ENCODE assay signal across 8 cellular contexts in genomic region chr11:71447791-71448256, GRCh38. TPM values are rescaled to one million over a fixed set of nuclear protein-coding genes. Genes with fewer than 3 reads are reported as not detected.
DNase-seq lines count a peak whose midpoint lies in the region; ATAC-seq, FAIRE-seq and TF ChIP-seq lines count a peak whose summit lies in the region.

No MANE protein-coding gene starts in this region.

- peaks cover 16% of the 10 kb centered on the region for H3K79me1 ChIP-seq in H1 (ENCODE audit: low read depth, low read length)

- peaks cover 6% of the 10 kb centered on the region; the same call in 1 of the 2 replicates for H3K79me2 ChIP-seq in KMS-11 (ENCODE audit: insufficient read depth, low read depth)
- H3K79me2 ChIP-seq in H1 (ENCODE audit: control insufficient read depth in 1 of 2, insufficient read depth in 2 of 2, low read length in 2 of 2) = peaks cover 0 to 53% of the 10 kb centered on the region in 2 experiments; a peak in 3 of 4 replicates

- H2BK20ac ChIP-seq in H1 (ENCODE audit: low read length) = no peak overlapping the region

- CTCF ChIA-PET in GM10248 (lab: Yijun Ruan, JAX) (interaction anchor here (1.1 to 2.7 kb wide), 4 partner anchors 10 to 128 kb away, joined by 3 to 9 read pairs (median 4); no protein-coding TSS in a partner anchor), H1 (lab: Charles Lee; ENCODE audit: partially characterized antibody) (interaction anchor here (0.9 to 1.8 kb wide), 8 partner anchors 10 to 193 kb away, joined by 3 to 6 read pairs (median 4); no protein-coding TSS in a partner anchor)
- CTCF ChIA-PET in activated CD4-positive, alpha-beta memory T cell treated with anti-CD3 and anti-CD28 coated beads for 36 hours (lab: Charles Lee) = interaction anchor here (0.8 to 2.7 kb wide), 2 partner anchors 116 to 613 kb away, joined by 3 to 7 read pairs; no protein-coding TSS in a partner anchor

- TF ChIP-seq RAD21 in H1 (IDR thresholded peaks at IDR 0.05 in 1 of 2, conservative IDR thresholded peaks at IDR 0.05 in 1 of 2; ENCODE audit: low read depth in 2 of 2, low read length in 2 of 2) = no peak

- no peak overlapping the region for H2AK5ac ChIP-seq in H1 (ENCODE audit: low read depth, low read length)

- H2BK12ac ChIP-seq in H1 (ENCODE audit: low read depth, low read length) = peak overlapping the region; percentile 92; the same call in 1 of the 2 replicates

- no peak overlapping the region for H3K27ac Mint-ChIP-seq in activated CD4-positive, alpha-beta memory T cell treated with anti-CD3 and anti-CD28 coated beads for 36 hours

- peaks cover 5% of the 10 kb centered on the region for H3K9me3 Mint-ChIP-seq in activated CD4-positive, alpha-beta memory T cell treated with anti-CD3 and anti-CD28 coated beads for 36 hours

- H3K4ac ChIP-seq in H1 (replicated peaks; ENCODE audit: insufficient read length, low read depth, low read length) = peak overlapping the region; percentile 6

- peak overlapping the region; percentile 95 for H4K5ac ChIP-seq in H1 (ENCODE audit: insufficient read length, low read depth, low read length)

- peaks cover 18% of the 10 kb centered on the region for H3K23me2 ChIP-seq in H1 (ENCODE audit: low read depth, low read length)

- H3K4me3 Mint-ChIP-seq in activated CD4-positive, alpha-beta memory T cell treated with anti-CD3 and anti-CD28 coated beads for 36 hours = peak overlapping the region; percentile 94

- H3K9ac ChIP-seq in KMS-11 (peak overlapping the region; percentile 86; the same call in 1 of the 2 replicates), H1 (replicated peaks in 1 of 4; ENCODE audit: extremely low read depth in 1 of 4, low read depth in 3 of 4, low read length in 3 of 4) (peak overlapping the region in 3 of 4 experiments; percentile 49 to 63 (median 49); a peak in 6 of 7 replicates), mucosa of rectum (ENCODE audit: low read depth in 1 of 2, low read length in 2 of 2) (peak overlapping the region; percentile 90 to 95)

- peak overlapping the region; percentile 97; the same call in 1 of the 2 replicates for H2BK15ac ChIP-seq in H1 (ENCODE audit: low read length)

- peak overlapping the region; percentile 84 for H2AFZ ChIP-seq in KMS-11 (ENCODE audit: low read depth)
- no peak overlapping the region for H2AFZ ChIP-seq in H1 (ENCODE audit: low read length)

- FAIRE-seq in H1 (lab: Jason Lieb, UNC) = no peak

- H3K27ac ChIP-seq in KMS-11 (no peak overlapping the region), H1 (ENCODE audit: low read depth, low read length) (peak overlapping the region; percentile 76), mucosa of rectum (ENCODE audit: low read depth in 2 of 2, low read length in 2 of 2) (peak overlapping the region; percentile 68), thyroid gland (peak overlapping the region in 2 of 3 donors; percentile 47 to 71)

- DNase-seq in GM10248 (ENCODE audit: extremely low spot score) (peak; percentile 57), H1 (ENCODE audit: low read depth in 1 of 2, low spot score in 2 of 2) (peak in 1 of 2 experiments; percentile 83), thyroid gland (peak; percentile 33 to 50), putamen (ENCODE audit: low spot score) (no peak)
- DNase-seq in activated CD4-positive, alpha-beta memory T cell treated with anti-CD3 and anti-CD28 coated beads for 36 hours = peak; percentile 56

- WGBS in H1 (ENCODE audit: extremely low coverage in 1 of 2, insufficient coverage in 1 of 2, insufficient read length in 1 of 2, insufficient replicate concordance in 2 of 2, low coverage in 1 of 2, low lambda C conversion rate in 2 of 2, missing lambda C conversion rate in 1 of 2), 2 experiments = 2% methylated on average over 27 of the region's 31 CpGs; no CpG with 5 or more reads in 1 of the 2 experiments
- 9 to 11% methylated on average over 6 to 11 of the region's 31 CpGs for WGBS in thyroid gland, 2 donors

- H2BK120ac ChIP-seq in H1 (replicated peaks; ENCODE audit: low read depth, low read length) = no peak overlapping the region

- intact Hi-C loops in activated CD4-positive, alpha-beta memory T cell treated with anti-CD3 and anti-CD28 coated beads for 36 hours (cut with micrococcal nuclease) = loop anchor here (2.0 to 10.0 kb wide), 2 partner anchors 97 to 339 kb away; partner anchors contain the start of gene KRTAP5-9
- intact Hi-C loops in thyroid gland (cut with DNase I) = no loop called here

- H3K9me3 ChIP-seq in H1 (ENCODE audit: insufficient read depth in 2 of 2, low read depth in 1 of 2, low read length in 1 of 2) (no peaks in the 10 kb centered on the region), mucosa of rectum (ENCODE audit: control insufficient read depth in 2 of 2, low read length in 2 of 2) (no peaks in the 10 kb centered on the region), thyroid gland (no peaks in the 10 kb centered on the region)

- peak overlapping the region; percentile 99 for H2BK5ac ChIP-seq in H1 (ENCODE audit: low read depth, low read length)

- no peak for TF ChIP-seq CTCF in GM10248 (IDR thresholded peaks at IDR 0.05; ENCODE audit: control extremely low read depth, extremely low read depth, low read depth, missing control alignments)
- no peak for TF ChIP-seq CTCF in KMS-11 (conservative IDR thresholded peaks at IDR 0.05; ENCODE audit: low read depth, low read length)
- no peak for TF ChIP-seq CTCF in H1 (IDR thresholded peaks at IDR 0.05; ENCODE audit: control extremely low read depth in 1 of 3, insufficient read depth in 1 of 3, low read depth in 1 of 3, low read length in 3 of 3)
- TF ChIP-seq CTCF in thyroid gland (IDR thresholded peaks at IDR 0.05) = no peak

- H3K27me3 ChIP-seq in KMS-11 (ENCODE audit: insufficient read depth, low read depth) = no peaks in the 10 kb centered on the region
- no peaks in the 10 kb centered on the region for H3K27me3 ChIP-seq in H1 (replicated peaks in 1 of 4; ENCODE audit: control insufficient read depth in 3 of 4, extremely low read depth in 1 of 4, insufficient read depth in 3 of 4, low read length in 3 of 4)
- no peaks in the 10 kb centered on the region for H3K27me3 ChIP-seq in mucosa of rectum (ENCODE audit: control insufficient read depth in 2 of 2, insufficient read depth in 2 of 2, low read length in 2 of 2)
- H3K27me3 ChIP-seq in thyroid gland = no peaks in the 10 kb centered on the region

- H3K4me3 ChIP-seq in KMS-11 (IDR thresholded peaks at IDR 0.05; ENCODE audit: insufficient read depth, low read depth, low read length) = no peak overlapping the region
- peak overlapping the region; percentile 77 to 98 (median 91) for H3K4me3 ChIP-seq in H1 (ENCODE audit: extremely low read depth in 1 of 4, insufficient read depth in 2 of 4, low read depth in 3 of 4, low read length in 4 of 4)
- peak overlapping the region; percentile 84 to 95 for H3K4me3 ChIP-seq in mucosa of rectum (ENCODE audit: low read length in 2 of 2)
- peak overlapping the region; percentile 27 to 66 (median 59) for H3K4me3 ChIP-seq in thyroid gland (replicated peaks in 1 of 3)

- no peak overlapping the region for H3K23ac ChIP-seq in H1 (ENCODE audit: insufficient read length)

- H4K20me1 ChIP-seq in KMS-11 (ENCODE audit: insufficient read depth) (no peaks in the 10 kb centered on the region), H1 (replicated peaks in 1 of 2; ENCODE audit: control insufficient read depth in 1 of 2, insufficient read depth in 2 of 2, low read length in 2 of 2) (peaks cover 5 to 22% of the 10 kb centered on the region in 2 experiments)

- no peak overlapping the region for H3K14ac ChIP-seq in H1 (ENCODE audit: insufficient read length)

- H3K36me3 ChIP-seq in KMS-11 (ENCODE audit: insufficient read depth) (no peaks in the 10 kb centered on the region; the same call in 1 of the 2 replicates), H1 (ENCODE audit: control insufficient read depth in 2 of 4, insufficient read depth in 4 of 4, low read length in 3 of 4) (peaks cover 17 to 45% (median 28%) of the 10 kb centered on the region in 4 experiments), mucosa of rectum (ENCODE audit: control insufficient read depth in 2 of 2, insufficient read depth in 2 of 2, low read length in 2 of 2) (peaks cover 8 to 12% of the 10 kb centered on the region in 2 donors), thyroid gland (no peaks in the 10 kb centered on the region)

- H3K27me3 Mint-ChIP-seq in activated CD4-positive, alpha-beta memory T cell treated with anti-CD3 and anti-CD28 coated beads for 36 hours = no peaks in the 10 kb centered on the region

- no peak for ATAC-seq in GM21825 (IDR thresholded peaks at IDR 0.05; ENCODE audit: unreplicated experiment)

- H3K36me3 Mint-ChIP-seq in activated CD4-positive, alpha-beta memory T cell treated with anti-CD3 and anti-CD28 coated beads for 36 hours = peaks cover 48% of the 10 kb centered on the region

- peak overlapping the region; percentile 99 for H4K91ac ChIP-seq in H1 (replicated peaks; ENCODE audit: insufficient read length, low read length)

- H3K4me2 ChIP-seq in KMS-11 = peak overlapping the region; percentile 91
- peak overlapping the region; percentile 75 for H3K4me2 ChIP-seq in H1 (ENCODE audit: insufficient read depth in 1 of 2, low read depth in 2 of 2, low read length in 2 of 2)

- H3K56ac ChIP-seq in H1 (replicated peaks; ENCODE audit: insufficient read length, low read depth, low read length) = peak overlapping the region; percentile 95

- TF ChIP-seq EP300 in H1 (IDR thresholded peaks at IDR 0.05; ENCODE audit: borderline replicate concordance in 1 of 2, low read depth in 2 of 2, low read length in 2 of 2) = no peak

- peak overlapping the region; percentile 99 for H3K18ac ChIP-seq in H1 (ENCODE audit: extremely low read depth, low read length)

- peaks cover 51% of the 10 kb centered on the region for H3K4me1 Mint-ChIP-seq in activated CD4-positive, alpha-beta memory T cell treated with anti-CD3 and anti-CD28 coated beads for 36 hours (ENCODE audit: low read depth)

- no peak for TF ChIP-seq POLR2A in H1 (IDR thresholded peaks at IDR 0.05; ENCODE audit: control extremely low read depth in 1 of 2, low read depth in 2 of 2, low read length in 2 of 2)
- TF ChIP-seq POLR2A in thyroid gland (IDR thresholded peaks at IDR 0.05) = no peak

- H3K4me1 ChIP-seq in KMS-11 (ENCODE audit: low read depth, poor library complexity, severe bottlenecking) = peaks cover 15% of the 10 kb centered on the region
- H3K4me1 ChIP-seq in H1 (replicated peaks in 1 of 4; ENCODE audit: control insufficient read depth in 3 of 4, insufficient read depth in 4 of 4, low read length in 3 of 4) = peaks cover 3 to 16% (median 9%) of the 10 kb centered on the region in 4 experiments; a peak in 5 of 7 replicates
- peaks cover 11 to 20% of the 10 kb centered on the region in 2 donors for H3K4me1 ChIP-seq in mucosa of rectum (ENCODE audit: control insufficient read depth in 2 of 2, insufficient read depth in 2 of 2, low read length in 2 of 2)
- peaks cover 12 to 24% of the 10 kb centered on the region in 2 donors for H3K4me1 ChIP-seq in thyroid gland

- H4K8ac ChIP-seq in H1 (ENCODE audit: extremely low read depth, insufficient read depth, low read length) = no peak overlapping the region

- POLR2A ChIA-PET in GM10248 (lab: Yijun Ruan, JAX) (interaction anchor here (0.8 kb wide), 1 partner anchor 1183 kb away, joined by 3 read pairs; no protein-coding TSS in a partner anchor), H1 (lab: Charles Lee; ENCODE audit: partially characterized antibody) (interaction anchor here (1.5 to 2.2 kb wide), 6 partner anchors 9 to 29 kb away, joined by 3 to 6 read pairs (median 4); no protein-coding TSS in a partner anchor)
- POLR2A ChIA-PET in activated CD4-positive, alpha-beta memory T cell treated with anti-CD3 and anti-CD28 coated beads for 36 hours (lab: Charles Lee) = no interaction called here

RNA-seq across cellular contexts. Expression of gene DHCR7, which starts 0.4 kb away (rescaled TPM):
- total RNA-seq in activated CD4-positive, alpha-beta memory T cell treated with anti-CD3 and anti-CD28 coated beads for 36 hours = 10 to 100 TPM; 61.4 to 63.5 TPM
- total RNA-seq in H1 (2021; fragmentation: NEBNext Ultra II Directional; extraction: Animal tissue kit (Norgen Biotek cat#: 25700)) = 144 and 148 TPM in 2 replicates
- polyA plus RNA-seq in H1 (2011; rRNA removed) = 157 and 196 TPM in 2 replicates
- 108 TPM for polyA plus RNA-seq in H1 (2011; cell fraction: cytosol; rRNA removed)
- polyA plus RNA-seq in H1 (2011; cell fraction: nucleus; rRNA removed) = 185 TPM
- 120 to 136 TPM (median 129 TPM) in 4 replicates for polyA plus RNA-seq in H1 (2012, experiment 1 of 2)
- 170 TPM for polyA plus RNA-seq in H1 (2012, experiment 2 of 2)
- 351 TPM for polyA plus RNA-seq in H1 (2013, experiment 1 of 2)
- polyA plus RNA-seq in H1 (2013, experiment 2 of 2) = 348 TPM
- 125 and 139 TPM in 2 replicates for polyA minus RNA-seq in H1 (2011; rRNA and poly(A)+ RNA removed)
- 116 TPM for polyA minus RNA-seq in H1 (2011; cell fraction: cytosol; rRNA and poly(A)+ RNA removed)
- 56.5 TPM for polyA minus RNA-seq in H1 (2011; cell fraction: nucleus; rRNA and poly(A)+ RNA removed)
- 10 to 100 TPM in 3 of 4 donors, 1 to 10 TPM in 1; 8.3 to 32.0 (median 23.7) TPM for total RNA-seq in thyroid gland

RNA-seq across cellular contexts. Expression of gene NADSYN1, which starts 5.2 kb away (rescaled TPM):
- total RNA-seq in activated CD4-positive, alpha-beta memory T cell treated with anti-CD3 and anti-CD28 coated beads for 36 hours = 10 to 100 TPM; 85.0 to 91.9 TPM
- total RNA-seq in H1 (2021; fragmentation: NEBNext Ultra II Directional; extraction: Animal tissue kit (Norgen Biotek cat#: 25700)) = 36.2 and 38.3 TPM in 2 replicates
- 38.6 and 46.9 TPM in 2 replicates for polyA plus RNA-seq in H1 (2011; rRNA removed)
- polyA plus RNA-seq in H1 (2011; cell fraction: cytosol; rRNA removed) = 47.2 TPM
- polyA plus RNA-seq in H1 (2011; cell fraction: nucleus; rRNA removed) = 123 TPM
- 33.7 to 49.7 TPM (median 43.4 TPM) in 4 replicates for polyA plus RNA-seq in H1 (2012, experiment 1 of 2)
- polyA plus RNA-seq in H1 (2012, experiment 2 of 2) = 35.4 TPM
- 27.1 TPM for polyA plus RNA-seq in H1 (2013, experiment 1 of 2)
- polyA plus RNA-seq in H1 (2013, experiment 2 of 2) = 23.0 TPM
- 51.7 and 52.2 TPM in 2 replicates for polyA minus RNA-seq in H1 (2011; rRNA and poly(A)+ RNA removed)
- 20.0 TPM for polyA minus RNA-seq in H1 (2011; cell fraction: cytosol; rRNA and poly(A)+ RNA removed)
- polyA minus RNA-seq in H1 (2011; cell fraction: nucleus; rRNA and poly(A)+ RNA removed) = 49.1 TPM
- 100 to 1,000 TPM in 1 of 4 donors, 10 to 100 TPM in 3; 41.9 to 102 (median 54.7) TPM for total RNA-seq in thyroid gland
